ENCODE assay signal across 10 cellular contexts in the genomic region with DNA sequence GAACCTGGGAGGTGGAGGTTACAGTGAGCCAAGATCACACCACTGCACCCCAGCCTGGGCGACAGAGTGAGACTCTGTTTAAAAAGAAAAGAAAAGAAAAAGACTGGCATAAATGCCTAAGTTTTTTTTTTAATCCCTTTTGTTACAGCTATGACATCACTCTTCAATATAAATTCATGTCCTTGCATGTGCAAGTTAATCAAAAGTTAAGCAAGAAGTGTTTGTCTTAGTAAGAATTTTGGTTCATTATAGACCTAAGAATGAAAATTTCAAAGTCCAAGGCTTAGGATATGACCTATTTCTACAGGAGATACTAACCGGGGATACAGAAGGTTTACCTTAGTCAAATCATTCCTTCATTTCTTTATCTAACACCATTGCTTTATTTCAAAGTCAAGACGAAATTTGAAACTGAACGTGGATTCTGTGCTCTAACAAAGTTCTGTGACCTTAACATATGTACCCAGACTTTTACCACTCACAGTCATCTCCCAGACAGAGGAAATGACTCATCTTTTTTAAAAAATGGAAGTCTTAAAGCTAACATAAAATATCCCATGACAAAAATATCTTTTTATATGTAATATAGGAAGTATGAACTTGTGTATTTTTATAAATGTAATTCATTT. TPM values are rescaled to one million over a fixed set of nuclear protein-coding genes. Genes with fewer than 3 reads are reported as not detected.
DNase-seq lines count a peak whose midpoint lies in the region; ATAC-seq and TF ChIP-seq lines count a peak whose summit lies in the region.
"Had no signal": no experiment of that assay in that cellular context is flagged by ENCODE, and none has a peak within 500 bp of the region (broad histone marks: within the 10 kb centered on the region; RNA-seq: fewer than 3 reads in every experiment).

No MANE protein-coding gene starts in this region.

- H3K36me3 ChIP-seq in RWPE2 (ENCODE audit: low read depth): no peaks in the 10 kb centered on the region
- no peaks in the 10 kb centered on the region for H3K36me3 ChIP-seq in naive thymus-derived CD4-positive, alpha-beta T cell (ENCODE audit: control insufficient read depth in 2 of 3, insufficient read depth in 3 of 3, low read length in 3 of 3)

- H3K36me3 Mint-ChIP-seq in naive thymus-derived CD4-positive, alpha-beta T cell: no peaks in the 10 kb centered on the region
- H3K36me3 Mint-ChIP-seq: activated CD4-positive, alpha-beta memory T cell treated with anti-CD3 and anti-CD28 coated beads for 36 hours had no signal

- H3K27me3 Mint-ChIP-seq in naive thymus-derived CD4-positive, alpha-beta T cell: no peaks in the 10 kb centered on the region
- H3K27me3 Mint-ChIP-seq: activated CD4-positive, alpha-beta memory T cell treated with anti-CD3 and anti-CD28 coated beads for 36 hours had no signal

- H3K9me3 ChIP-seq in RWPE2 (ENCODE audit: severe bottlenecking): no peaks in the 10 kb centered on the region
- H3K9me3 ChIP-seq in naive thymus-derived CD4-positive, alpha-beta T cell (ENCODE audit: control insufficient read depth in 2 of 3, low read length in 3 of 3): no peaks in the 10 kb centered on the region

- H3K9me3 Mint-ChIP-seq in naive thymus-derived CD4-positive, alpha-beta T cell: peaks cover 0 to 4% (median 0%) of the 10 kb centered on the region in 11 donors
- H3K9me3 Mint-ChIP-seq: activated CD4-positive, alpha-beta memory T cell treated with anti-CD3 and anti-CD28 coated beads for 36 hours had no signal

- TF ChIP-seq CTCF in RWPE2 (IDR thresholded peaks at IDR 0.05; ENCODE audit: poor library complexity, severe bottlenecking): no peak

- H3K4me1 ChIP-seq in RWPE2 (ENCODE audit: insufficient read depth, poor library complexity, severe bottlenecking): peaks cover 23% of the 10 kb centered on the region
- H3K4me1 ChIP-seq in naive thymus-derived CD4-positive, alpha-beta T cell (ENCODE audit: control insufficient read depth in 2 of 2, insufficient read depth in 2 of 2, low read length in 2 of 2): no peaks in the 10 kb centered on the region

- no peak overlapping the region for H3K4me3 Mint-ChIP-seq in naive thymus-derived CD4-positive, alpha-beta T cell
- H3K4me3 Mint-ChIP-seq: activated CD4-positive, alpha-beta memory T cell treated with anti-CD3 and anti-CD28 coated beads for 36 hours had no signal

- DNase-seq in RWPE2 (ENCODE audit: low spot score) (no peak), kidney tubule cell (ENCODE audit: low spot score) (peak; percentile 29), NCI-H1417 treated with DMSO at 0.1 percent for 48 hours (lab: John Stamatoyannopoulos, UW) (no peak), erythroblast (lab: John Stamatoyannopoulos, UW) (no peak)
- no peak for DNase-seq in naive thymus-derived CD4-positive, alpha-beta T cell
- DNase-seq: activated CD4-positive, alpha-beta memory T cell treated with anti-CD3 and anti-CD28 coated beads for 36 hours; caudate nucleus; occipital lobe had no signal

- no peak overlapping the region for H3K4me3 ChIP-seq in RWPE2 (ENCODE audit: severe bottlenecking)
- no peak overlapping the region for H3K4me3 ChIP-seq in naive thymus-derived CD4-positive, alpha-beta T cell (ENCODE audit: low read length)

- H3K27me3 ChIP-seq in RWPE2 (ENCODE audit: insufficient read depth, poor library complexity, severe bottlenecking): no peaks in the 10 kb centered on the region
- no peaks in the 10 kb centered on the region for H3K27me3 ChIP-seq in naive thymus-derived CD4-positive, alpha-beta T cell (ENCODE audit: control insufficient read depth in 2 of 2, insufficient read depth in 2 of 2, low read length in 2 of 2)

- peaks cover 0 to 7% (median 0%) of the 10 kb centered on the region in 7 donors for H3K4me1 Mint-ChIP-seq in naive thymus-derived CD4-positive, alpha-beta T cell

- POLR2A ChIA-PET in naive thymus-derived CD4-positive, alpha-beta T cell (lab: Charles Lee): no interaction called here

- intact Hi-C loops in naive thymus-derived CD4-positive, alpha-beta T cell (cut with micrococcal nuclease): no loop called here

- no peak for TF ChIP-seq POLR2A in erythroblast (IDR thresholded peaks at IDR 0.05; ENCODE audit: low read length)

- CTCF ChIA-PET in naive thymus-derived CD4-positive, alpha-beta T cell (lab: Charles Lee): no interaction called here

- ATAC-seq in GM18861 (IDR thresholded peaks at IDR 0.05; ENCODE audit: unreplicated experiment) (peak; percentile 35), HG02973 (IDR thresholded peaks at IDR 0.05; ENCODE audit: unreplicated experiment) (peak; percentile 39), RWPE2 (ENCODE audit: low read depth) (peak; percentile 73; the same call in 2 of the 3 replicates)
- ATAC-seq in naive thymus-derived CD4-positive, alpha-beta T cell: no peak

- H3K27ac Mint-ChIP-seq in naive thymus-derived CD4-positive, alpha-beta T cell: no peak overlapping the region
- H3K27ac Mint-ChIP-seq: activated CD4-positive, alpha-beta memory T cell treated with anti-CD3 and anti-CD28 coated beads for 36 hours had no signal

- peak overlapping the region; percentile 90 for H3K27ac ChIP-seq in RWPE2 (ENCODE audit: poor library complexity, severe bottlenecking)
- no peak overlapping the region for H3K27ac ChIP-seq in naive thymus-derived CD4-positive, alpha-beta T cell (ENCODE audit: low read depth, low read length)

RNA-seq across cellular contexts. Expression of a gene that starts 29.3 kb away (rescaled TPM):
- total RNA-seq in naive thymus-derived CD4-positive, alpha-beta T cell: 1 to 10 TPM in 1 of 5 experiments, under 1 TPM in 2, not detected in 2; 0.08 to 2.9 (median 0.85) TPM
- not detected for polyA plus RNA-seq in naive thymus-derived CD4-positive, alpha-beta T cell
- total RNA-seq: activated CD4-positive, alpha-beta memory T cell treated with anti-CD3 and anti-CD28 coated beads for 36 hours had no signal
